In the genomic region with DNA sequence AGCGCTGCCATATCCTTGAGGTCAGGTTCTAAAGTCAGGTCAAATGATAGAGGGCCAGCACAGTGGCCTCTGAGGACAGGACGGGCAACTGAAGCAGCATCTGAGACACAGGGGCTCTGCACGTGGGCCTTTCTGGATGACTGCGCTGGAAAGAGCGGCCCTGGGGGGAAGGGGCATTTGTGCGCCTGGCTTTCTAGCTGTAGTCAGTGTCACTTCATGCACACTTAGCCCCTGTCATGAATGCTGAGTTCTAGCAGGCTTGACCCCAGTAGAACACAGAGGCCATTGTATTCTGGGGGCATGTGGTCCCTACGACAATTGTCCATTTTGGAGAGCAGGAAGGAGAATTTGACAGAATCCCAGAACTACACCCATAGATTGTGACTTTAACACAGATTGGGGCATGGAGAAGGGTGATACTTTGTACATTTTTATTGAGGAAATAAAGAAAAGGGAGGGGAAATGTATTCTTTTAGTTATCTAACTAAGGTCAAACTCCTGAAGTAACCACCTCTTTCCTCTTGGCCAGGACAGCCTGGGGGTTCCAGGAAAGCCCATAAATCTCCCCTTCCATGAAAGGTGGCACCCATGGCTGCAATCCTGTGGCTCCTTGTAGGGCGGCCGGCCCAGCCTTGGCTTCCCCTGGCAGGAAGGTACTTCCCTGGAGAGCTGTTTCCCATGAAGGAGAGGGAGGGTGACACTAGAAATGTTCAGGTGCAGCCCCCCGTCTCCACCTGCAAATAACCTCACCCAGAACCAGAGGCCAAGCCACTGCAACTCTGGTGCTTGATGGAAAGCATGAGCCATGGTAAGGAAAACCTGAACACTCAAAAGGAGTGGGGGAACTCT, we compare ENCODE assay signal across 31 cellular contexts. TPM values are rescaled to one million over a fixed set of nuclear protein-coding genes. Genes with fewer than 3 reads are reported as not detected.
A peak's percentile ranks its signal among the peaks of the same experiment; 100 is the strongest.
DNase-seq lines count a peak whose midpoint lies in the region; ATAC-seq, FAIRE-seq and TF ChIP-seq lines count a peak whose summit lies in the region.
"Had no signal": no experiment of that assay in that cellular context is flagged by ENCODE, and none has a peak within 500 bp of the region (broad histone marks: within the 10 kb centered on the region; RNA-seq: fewer than 3 reads in every experiment).

No MANE protein-coding gene starts in this region.

- H4K8ac ChIP-seq in neuronal stem cell (ENCODE audit: low read depth, low read length): no peak overlapping the region

- peaks cover 0 to 4% of the 10 kb centered on the region in 2 donors for H3K9me3 ChIP-seq in neuronal stem cell (replicated peaks in 1 of 2; ENCODE audit: control insufficient read depth in 2 of 2, insufficient read depth in 1 of 2, low read depth in 1 of 2, low read length in 2 of 2)
- H3K9me3 ChIP-seq: BE2C, left lung, prostate gland, SJSA1 had no signal

- DNase-seq in Ammon's horn (ENCODE audit: low spot score): peak; percentile 79
- DNase-seq in WTC11 (ENCODE audit: low spot score): no peak
- DNase-seq in hypothalamus (lab: John Stamatoyannopoulos, UW): peak in 28 of 51 donors; percentile 16 to 68 (median 40)
- no peak for DNase-seq in neuronal stem cell (ENCODE audit: low spot score)
- no peak for DNase-seq in urothelium cell line (ENCODE audit: low spot score)
- DNase-seq in EL: no peak
- DNase-seq in Calu3: no peak
- no peak for DNase-seq in NCI-H2171 (lab: John Stamatoyannopoulos, UW)
- DNase-seq: activated CD4-positive, alpha-beta T cell treated with anti-CD3 and anti-CD28 coated beads for 1 hour; activated CD8-positive, alpha-beta T cell treated with anti-CD3 and anti-CD28 coated beads for 36 hours; activated naive CD4-positive, alpha-beta T cell treated with anti-CD3 and anti-CD28 coated beads, Interleukin-2, amount 50 U/mL, for 16 hours; activated T-cell treated with anti-CD3 and anti-CD28 coated beads, Interleukin-2, amount 50 U/mL, for 48 hours; BE2C; DND-41; H9; Kasumi-1; left lung; NCI-H1048; NCI-H1694 treated with DMSO at 0.1 percent for 48 hours; NCI-H526 treated with DMSO at 0.1 percent for 48 hours; T-helper 1 cell had no signal

- no peak for ATAC-seq in WTC11
- ATAC-seq: activated CD8-positive, alpha-beta T cell treated with anti-CD3 and anti-CD28 coated beads for 36 hours; GM12878; HepG2; left lung; natural killer cell treated with Interleukin-12 subunit alpha and Interleukin-12 subunit beta and Interleukin-15 and Interleukin-18, amount 100 ng/mL, for 72 hours had no signal

- H3K9ac ChIP-seq in neuronal stem cell (ENCODE audit: low read depth, low read length, poor library complexity): no peak overlapping the region

- no peak overlapping the region for H4K91ac ChIP-seq in neuronal stem cell (ENCODE audit: low read depth, low read length, poor library complexity)

- H3K36me3 Mint-ChIP-seq in WTC11: peaks cover 6% of the 10 kb centered on the region
- peaks cover 25% of the 10 kb centered on the region for H3K36me3 Mint-ChIP-seq in Calu3 (ENCODE audit: insufficient read depth, unreplicated experiment)
- H3K36me3 Mint-ChIP-seq: natural killer cell treated with Interleukin-12 subunit alpha and Interleukin-12 subunit beta and Interleukin-15 and Interleukin-18, amount 100 ng/mL, for 72 hours had no signal

- H2AFZ ChIP-seq in neuronal stem cell (ENCODE audit: low read length): no peak overlapping the region

- no peak overlapping the region for H3K4ac ChIP-seq in neuronal stem cell (ENCODE audit: low read length)

- H3K27ac Mint-ChIP-seq in WTC11 (peak overlapping the region; percentile 33; the same call in 1 of the 2 replicates), Calu3 (ENCODE audit: unreplicated experiment) (no peak overlapping the region)
- H3K27ac Mint-ChIP-seq: activated CD8-positive, alpha-beta T cell treated with anti-CD3 and anti-CD28 coated beads for 36 hours; mesothelial cell of epicardium; natural killer cell treated with Interleukin-12 subunit alpha and Interleukin-12 subunit beta and Interleukin-15 and Interleukin-18, amount 100 ng/mL, for 72 hours had no signal

- no TSS peak for BruUV-seq in Calu3 (replicated peaks; lab: Mats Ljungman, UMichigan)

- H3K4me3 Mint-ChIP-seq in WTC11 (no peak overlapping the region), Calu3 (ENCODE audit: low read depth, unreplicated experiment) (no peak overlapping the region)
- H3K4me3 Mint-ChIP-seq: activated CD8-positive, alpha-beta T cell treated with anti-CD3 and anti-CD28 coated beads for 36 hours; central memory CD8-positive, alpha-beta T cell; H9; mesothelial cell of epicardium; natural killer cell treated with Interleukin-12 subunit alpha and Interleukin-12 subunit beta and Interleukin-15 and Interleukin-18, amount 100 ng/mL, for 72 hours had no signal

- H3K14ac ChIP-seq in neuronal stem cell (ENCODE audit: low read length): no peak overlapping the region

- H2AK5ac ChIP-seq in neuronal stem cell (ENCODE audit: low read depth, low read length): no peak overlapping the region

- H3K27ac ChIP-seq in neuronal stem cell (replicated peaks; ENCODE audit: low read length): no peak overlapping the region
- H3K27ac ChIP-seq: HL-60, left lung, prostate gland, SJSA1 had no signal

- WGBS in neuronal stem cell (ENCODE audit: extremely low coverage in 2 of 2, insufficient read length in 2 of 2, insufficient replicate concordance in 1 of 2), 2 donors: no CpG with 5 or more reads among the region's 10 CpGs

- no peak overlapping the region for H3K4me3 ChIP-seq in neuronal stem cell (ENCODE audit: low read length in 2 of 2)
- H3K4me3 ChIP-seq: GM12878, left lung, prostate gland, SJSA1 had no signal

- H2BK120ac ChIP-seq in neuronal stem cell (ENCODE audit: low read depth, low read length): no peak overlapping the region

- H3K36me3 ChIP-seq in neuronal stem cell (replicated peaks in 1 of 2; ENCODE audit: control insufficient read depth in 2 of 2, insufficient read depth in 2 of 2, low read length in 2 of 2): peaks cover 11 to 17% of the 10 kb centered on the region in 2 donors
- H3K36me3 ChIP-seq: prostate gland had no signal

- no peak overlapping the region for H2BK12ac ChIP-seq in neuronal stem cell (ENCODE audit: low read length)

- H3K18ac ChIP-seq in neuronal stem cell (ENCODE audit: low read length): peak overlapping the region; percentile 76

- peaks cover 9% of the 10 kb centered on the region for H3K4me1 Mint-ChIP-seq in WTC11
- H3K4me1 Mint-ChIP-seq in Calu3 (ENCODE audit: low read depth, unreplicated experiment): no peaks in the 10 kb centered on the region
- H3K4me1 Mint-ChIP-seq: central memory CD8-positive, alpha-beta T cell had no signal

- no peaks in the 10 kb centered on the region for H3K27me3 ChIP-seq in neuronal stem cell (ENCODE audit: control insufficient read depth in 3 of 3, insufficient read depth in 3 of 3, low read depth in 1 of 3, low read length in 3 of 3)
- H3K27me3 ChIP-seq: BE2C, left lung, SJSA1 had no signal

- no peak overlapping the region for H2BK15ac ChIP-seq in neuronal stem cell (ENCODE audit: low read length)

- peaks cover 1% of the 10 kb centered on the region for H3K79me1 ChIP-seq in neuronal stem cell (ENCODE audit: low read depth, low read length)

- no peaks in the 10 kb centered on the region for H3K9me3 Mint-ChIP-seq in WTC11
- no peaks in the 10 kb centered on the region for H3K9me3 Mint-ChIP-seq in Calu3 (ENCODE audit: low read depth, unreplicated experiment)
- H3K9me3 Mint-ChIP-seq: activated CD8-positive, alpha-beta T cell treated with anti-CD3 and anti-CD28 coated beads for 36 hours; central memory CD8-positive, alpha-beta T cell; H9; mesothelial cell of epicardium; natural killer cell treated with Interleukin-12 subunit alpha and Interleukin-12 subunit beta and Interleukin-15 and Interleukin-18, amount 100 ng/mL, for 72 hours had no signal

- POLR2A ChIA-PET in WTC11 (lab: Charles Lee): no interaction called here

- CTCF ChIA-PET in WTC11 (lab: Charles Lee): no interaction called here
- CTCF ChIA-PET in Calu3 (lab: Charles Lee): no interaction called here

- intact Hi-C loops in Calu3 (cut with micrococcal nuclease; ENCODE audit: unreplicated experiment): no loop called here

- no peak overlapping the region for H3K4me2 ChIP-seq in neuronal stem cell (ENCODE audit: insufficient read depth, low read length, poor library complexity, severe bottlenecking)

- H3K23ac ChIP-seq in neuronal stem cell (ENCODE audit: low read depth, low read length, poor library complexity): no peak overlapping the region

- no peaks in the 10 kb centered on the region for H3K27me3 Mint-ChIP-seq in WTC11 (ENCODE audit: low read depth)
- no peaks in the 10 kb centered on the region for H3K27me3 Mint-ChIP-seq in Calu3 (ENCODE audit: unreplicated experiment)
- H3K27me3 Mint-ChIP-seq: activated CD8-positive, alpha-beta T cell treated with anti-CD3 and anti-CD28 coated beads for 36 hours; central memory CD8-positive, alpha-beta T cell; natural killer cell treated with Interleukin-12 subunit alpha and Interleukin-12 subunit beta and Interleukin-15 and Interleukin-18, amount 100 ng/mL, for 72 hours had no signal

- FAIRE-seq in urothelium cell line (lab: Jason Lieb, UNC): no peak
- FAIRE-seq: astrocyte, GM12878, HepG2, TTC549 had no signal

- no peak overlapping the region for H2BK5ac ChIP-seq in neuronal stem cell (ENCODE audit: low read length)

- TF ChIP-seq CTCF in WTC11 (IDR thresholded peaks at IDR 0.05): no peak
- TF ChIP-seq CTCF in Calu3 (IDR thresholded peaks at IDR 0.05; ENCODE audit: unreplicated experiment): no peak

- H3K4me1 ChIP-seq in neuronal stem cell (ENCODE audit: control insufficient read depth in 2 of 2, insufficient read depth in 1 of 2, low read depth in 1 of 2, low read length in 2 of 2): peaks cover 0 to 4% of the 10 kb centered on the region in 2 donors
- H3K4me1 ChIP-seq: left lung, prostate gland had no signal

TF ChIP-seq in WTC11, 78 proteins besides CTCF, POLR2A, EP300 and RAD21 (continues in another document):
- TF ChIP-seq, protein P1, sequence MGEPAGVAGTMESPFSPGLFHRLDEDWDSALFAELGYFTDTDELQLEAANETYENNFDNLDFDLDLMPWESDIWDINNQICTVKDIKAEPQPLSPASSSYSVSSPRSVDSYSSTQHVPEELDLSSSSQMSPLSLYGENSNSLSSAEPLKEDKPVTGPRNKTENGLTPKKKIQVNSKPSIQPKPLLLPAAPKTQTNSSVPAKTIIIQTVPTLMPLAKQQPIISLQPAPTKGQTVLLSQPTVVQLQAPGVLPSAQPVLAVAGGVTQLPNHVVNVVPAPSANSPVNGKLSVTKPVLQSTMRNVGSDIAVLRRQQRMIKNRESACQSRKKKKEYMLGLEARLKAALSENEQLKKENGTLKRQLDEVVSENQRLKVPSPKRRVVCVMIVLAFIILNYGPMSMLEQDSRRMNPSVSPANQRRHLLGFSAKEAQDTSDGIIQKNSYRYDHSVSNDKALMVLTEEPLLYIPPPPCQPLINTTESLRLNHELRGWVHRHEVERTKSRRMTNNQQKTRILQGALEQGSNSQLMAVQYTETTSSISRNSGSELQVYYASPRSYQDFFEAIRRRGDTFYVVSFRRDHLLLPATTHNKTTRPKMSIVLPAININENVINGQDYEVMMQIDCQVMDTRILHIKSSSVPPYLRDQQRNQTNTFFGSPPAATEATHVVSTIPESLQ (CRISPR knock-in tag; IDR thresholded peaks at IDR 0.05): no peak

RNA-seq across cellular contexts. Expression of a gene that starts 34.4 kb away (rescaled TPM):
- total RNA-seq in WTC11 (2021) (102 to 109 TPM (median 103 TPM) in 3 replicates), Calu3 (2022) (38.2 and 39.2 TPM in 2 replicates)
- polyA plus RNA-seq in neuronal stem cell (2013, experiment 1 of 2): 63.6 TPM
- 65.4 TPM for polyA plus RNA-seq in neuronal stem cell (2013, experiment 2 of 2)

Comparison
In these comparisons a context has a peak if more than half of its experiments do, and no peak if none do; other contexts are left out.
1. DNase-seq: peak in Ammon's horn (single experiment) and hypothalamus (28 of 51); none in WTC11 (single experiment), neuronal stem cell (single experiment), urothelium cell line (single experiment), EL (single experiment), Calu3 (single experiment) and NCI-H2171 (single experiment).